In genomic region chr13:50358715-50359367, GRCh38 we compare ENCODE assay signal across 15 cellular contexts.
DNase-seq lines count a peak whose midpoint lies in the region; ATAC-seq and TF ChIP-seq lines count a peak whose summit lies in the region.
"Had no signal": no experiment of that assay in that cellular context is flagged by ENCODE, and none has a peak within 500 bp of the region (broad histone marks: within the 10 kb centered on the region; RNA-seq: fewer than 3 reads in every experiment).

No MANE protein-coding gene starts in this region.

- TF ChIP-seq CTCF in right atrium auricular region (IDR thresholded peaks at IDR 0.05): no peak
- TF ChIP-seq CTCF in ascending aorta (IDR thresholded peaks at IDR 0.05): no peak

- DNase-seq in right atrium auricular region (ENCODE audit: low spot score) (no peak), Right ventricle myocardium inferior (ENCODE audit: missing footprints) (no peak), ascending aorta (ENCODE audit: low spot score in 2 of 2) (no peak), aorta (no peak), activated gamma-delta T cell treated with Interleukin-2 at 50 U/mL for 16 hours (no peak), NCI-H2107 treated with DMSO at 0.1 percent for 48 hours (lab: John Stamatoyannopoulos, UW; ENCODE audit: unreplicated experiment) (no peak), Ammon's horn (ENCODE audit: low spot score) (no peak)
- DNase-seq: activated naive CD8-positive, alpha-beta T cell treated with anti-CD3 and anti-CD28 coated beads, Interleukin-2, amount 10 ng/mL, durations not matched to agents 7 days and 5 days; activated T-cell treated with anti-CD3 and anti-CD28 coated beads for 4 hours; HCEC 1CT; naive thymus-derived CD8-positive, alpha-beta T cell; NCI-H2081; stimulated activated CD4-positive, alpha-beta T cell treated with anti-CD3 and anti-CD28 coated beads, Interleukin-4, amount 100 ng/mL, for 4 hours had no signal

- H3K9me3 ChIP-seq in right atrium auricular region (no peaks in the 10 kb centered on the region), ascending aorta (no peaks in the 10 kb centered on the region), muscle layer of duodenum (ENCODE audit: control insufficient read depth in 1 of 2, low read length in 2 of 2) (no peaks in the 10 kb centered on the region), aorta (ENCODE audit: control insufficient read depth, low read length) (no peaks in the 10 kb centered on the region)

- intact Hi-C loops in Right ventricle myocardium inferior (cut with DNase I): loop anchor here (10.0 kb wide), 1 partner anchor 384 kb away; no protein-coding TSS in a partner anchor
- intact Hi-C loops in ascending aorta (cut with DNase I): loop anchor here (5.0 kb wide), 2 partner anchors 53 to 277 kb away; no protein-coding TSS in a partner anchor
- intact Hi-C loops in aorta (cut with DNase I): loop anchor here in 1 of 2 donors (10.0 kb wide), 1 partner anchor 274 kb away; no protein-coding TSS in a partner anchor

- no peaks in the 10 kb centered on the region for H3K36me3 ChIP-seq in right atrium auricular region
- H3K36me3 ChIP-seq in ascending aorta: no peaks in the 10 kb centered on the region
- H3K36me3 ChIP-seq in muscle layer of duodenum (ENCODE audit: control insufficient read depth in 1 of 2, insufficient read depth in 2 of 2, low read length in 2 of 2): no peaks in the 10 kb centered on the region
- H3K36me3 ChIP-seq in aorta (ENCODE audit: control insufficient read depth in 1 of 2, insufficient read depth in 2 of 2, low read length in 1 of 2): no peaks in the 10 kb centered on the region

- H3K27ac ChIP-seq in right atrium auricular region: peak overlapping the region; percentile 19 to 56
- peak overlapping the region; percentile 74 to 78 for H3K27ac ChIP-seq in ascending aorta
- peak overlapping the region; percentile 39 for H3K27ac ChIP-seq in muscle layer of duodenum (ENCODE audit: low read length)
- H3K27ac ChIP-seq in aorta (ENCODE audit: low read depth in 1 of 2, low read length in 2 of 2): peak overlapping the region; percentile 39 to 71
- H3K27ac ChIP-seq: HL-60 had no signal

- WGBS in aorta, 2 donors: 59% methylated on average over 4 of the region's 4 CpGs

- ATAC-seq in Right ventricle myocardium inferior: no peak
- no peak for ATAC-seq in aorta (ENCODE audit: low FRiP score)
- ATAC-seq: naive thymus-derived CD8-positive, alpha-beta T cell had no signal

- H3K4me3 ChIP-seq in right atrium auricular region: no peak overlapping the region
- no peak overlapping the region for H3K4me3 ChIP-seq in ascending aorta
- H3K4me3 ChIP-seq in muscle layer of duodenum (ENCODE audit: low read depth in 1 of 2, low read length in 2 of 2): no peak overlapping the region
- H3K4me3 ChIP-seq in aorta (ENCODE audit: low read length in 2 of 2): no peak overlapping the region

- H3K27me3 ChIP-seq in right atrium auricular region: no peaks in the 10 kb centered on the region
- no peaks in the 10 kb centered on the region for H3K27me3 ChIP-seq in ascending aorta
- no peaks in the 10 kb centered on the region for H3K27me3 ChIP-seq in muscle layer of duodenum (ENCODE audit: low read depth, low read length)
- H3K27me3 ChIP-seq in aorta (ENCODE audit: control insufficient read depth in 1 of 2, insufficient read depth in 2 of 2, low read length in 1 of 2): no peaks in the 10 kb centered on the region

- H3K4me1 ChIP-seq in right atrium auricular region (peaks cover 0 to 19% of the 10 kb centered on the region in 2 donors), ascending aorta (peaks cover 0 to 19% of the 10 kb centered on the region in 2 donors), muscle layer of duodenum (ENCODE audit: control insufficient read depth in 1 of 2, insufficient read depth in 2 of 2, low read length in 2 of 2) (peaks cover 8 to 13% of the 10 kb centered on the region in 2 donors), aorta (ENCODE audit: control insufficient read depth in 1 of 2, insufficient read depth in 2 of 2, low read length in 2 of 2) (peaks cover 0 to 9% of the 10 kb centered on the region in 2 donors)
